Comparison of ENCODE assay signal across 8 cellular contexts in genomic region chr17:1563471-1563785, GRCh38. TPM values are rescaled to one million over a fixed set of nuclear protein-coding genes. Genes with fewer than 3 reads are reported as not detected.
DNase-seq lines count a peak whose midpoint lies in the region; ATAC-seq, FAIRE-seq and TF ChIP-seq lines count a peak whose summit lies in the region.
"Not testable (repeated sequence)": the region's sequence is repeated elsewhere in the genome, so short reads cannot be mapped to it uniquely, and the experiment has no call there.

No MANE protein-coding gene starts in this region.

- CTCF ChIA-PET in Panc1 (lab: Charles Lee): interaction anchor here (0.7 kb wide), 1 partner anchor 22 kb away, joined by 5 read pairs; no protein-coding TSS in a partner anchor
- CTCF ChIA-PET in activated CD8-positive, alpha-beta T cell treated with anti-CD3 and anti-CD28 coated beads for 36 hours (lab: Charles Lee): interaction anchor here (1.3 to 1.5 kb wide), 2 partner anchors 11 to 67 kb away, joined by 4 to 7 read pairs; no protein-coding TSS in a partner anchor

- not testable (repeated sequence) for ATAC-seq in Panc1; activated CD8-positive, alpha-beta T cell treated with anti-CD3 and anti-CD28 coated beads for 36 hours

- H3K9me3 Mint-ChIP-seq in IgD-negative memory B cell; activated CD8-positive, alpha-beta T cell treated with anti-CD3 and anti-CD28 coated beads for 36 hours; astrocyte (ENCODE audit: unreplicated experiment); endothelial cell (ENCODE audit: unreplicated experiment); nephron; stimulated activated naive CD8-positive, alpha-beta T cell treated with anti-CD3 and anti-CD28 coated beads, Interleukin-15, Interleukin-2, amounts not matched to agents 100 ng/mL and 50 ng/mL, for 24 hours: not testable (repeated sequence)

- H2AFZ ChIP-seq in astrocyte (ENCODE audit: low read depth, low read length): not testable (repeated sequence)

- peak overlapping the region in 7 of 11 experiments; percentile 87 to 91 (median 88); a peak in 11 of 22 replicates for H3K27ac ChIP-seq in BLaER1 treated with 17β-estradiol and CSF1 and Interleukin-3, amounts not matched to agents 10 nM and 100 nM
- not testable (repeated sequence) for H3K27ac ChIP-seq in Panc1 (ENCODE audit: low read length); astrocyte (ENCODE audit: low read depth, low read length)

- not testable (repeated sequence) for H3K36me3 Mint-ChIP-seq in IgD-negative memory B cell; activated CD8-positive, alpha-beta T cell treated with anti-CD3 and anti-CD28 coated beads for 36 hours (ENCODE audit: low read depth); astrocyte (ENCODE audit: low read depth, unreplicated experiment); nephron (ENCODE audit: low read depth); stimulated activated naive CD8-positive, alpha-beta T cell treated with anti-CD3 and anti-CD28 coated beads, Interleukin-15, Interleukin-2, amounts not matched to agents 100 ng/mL and 50 ng/mL, for 24 hours (ENCODE audit: low read depth)
- H3K36me3 Mint-ChIP-seq in endothelial cell (ENCODE audit: low read depth, unreplicated experiment): peaks cover 23% of the 10 kb centered on the region

- not testable (repeated sequence) for DNase-seq in Panc1 (ENCODE audit: low read depth, low spot score); activated CD8-positive, alpha-beta T cell treated with anti-CD3 and anti-CD28 coated beads for 36 hours; astrocyte (ENCODE audit: low read depth); endothelial cell (ENCODE audit: low spot score)

- H4K20me1 ChIP-seq in BLaER1 treated with 17β-estradiol and CSF1 and Interleukin-3, amounts not matched to agents 10 nM and 100 nM: peaks cover 32 to 41% (median 37%) of the 10 kb centered on the region in 11 experiments
- peaks cover 34% of the 10 kb centered on the region for H4K20me1 ChIP-seq in astrocyte (ENCODE audit: insufficient read depth, low read length)

- H3K9ac ChIP-seq in BLaER1 treated with 17β-estradiol and CSF1 and Interleukin-3, amounts not matched to agents 10 nM and 100 nM: peak overlapping the region; percentile 91 to 98 (median 94); a peak in 18 of 22 replicates
- H3K9ac ChIP-seq in astrocyte (ENCODE audit: low read length): not testable (repeated sequence)

- peaks cover 0 to 22% (median 13%) of the 10 kb centered on the region in 11 experiments; a peak in 12 of 22 replicates for H3K36me3 ChIP-seq in BLaER1 treated with 17β-estradiol and CSF1 and Interleukin-3, amounts not matched to agents 10 nM and 100 nM
- not testable (repeated sequence) for H3K36me3 ChIP-seq in Panc1 (ENCODE audit: control insufficient read depth, insufficient read depth, low read length); astrocyte (ENCODE audit: insufficient read depth, low read length)

- TF ChIP-seq CTCF in Panc1 (IDR thresholded peaks at IDR 0.05); activated CD8-positive, alpha-beta T cell treated with anti-CD3 and anti-CD28 coated beads for 36 hours (IDR thresholded peaks at IDR 0.05); astrocyte (IDR thresholded peaks at IDR 0.05; ENCODE audit: insufficient read depth, low read depth, low read length); endothelial cell (IDR thresholded peaks at IDR 0.05; ENCODE audit: unreplicated experiment); nephron (IDR thresholded peaks at IDR 0.05; ENCODE audit: unreplicated experiment in 3 of 3): not testable (repeated sequence)

- H3K4me2 ChIP-seq in BLaER1 treated with 17β-estradiol and CSF1 and Interleukin-3, amounts not matched to agents 10 nM and 100 nM: peak overlapping the region; percentile 90 to 99 (median 96)
- H3K4me2 ChIP-seq in astrocyte (ENCODE audit: low read length): peak overlapping the region; percentile 99

- BruUV-seq in Panc1 (replicated peaks; lab: Mats Ljungman, UMichigan): not testable (repeated sequence)

- H3K27ac Mint-ChIP-seq in IgD-negative memory B cell (peak overlapping the region; percentile 66 to 85 (median 74)), astrocyte (ENCODE audit: unreplicated experiment) (peak overlapping the region; percentile 31), endothelial cell (ENCODE audit: unreplicated experiment) (peak overlapping the region; percentile 52), nephron (peak overlapping the region; percentile 28 to 74 (median 29))
- H3K27ac Mint-ChIP-seq in activated CD8-positive, alpha-beta T cell treated with anti-CD3 and anti-CD28 coated beads for 36 hours: peak overlapping the region; percentile 19
- peak overlapping the region; percentile 63 for H3K27ac Mint-ChIP-seq in stimulated activated naive CD8-positive, alpha-beta T cell treated with anti-CD3 and anti-CD28 coated beads, Interleukin-15, Interleukin-2, amounts not matched to agents 100 ng/mL and 50 ng/mL, for 24 hours

- in situ Hi-C loops in Panc1 (cut with HindIII; ENCODE audit: low pct_unique_long_range_greater_than_20kb, low sequenced_read_pairs): not testable (repeated sequence)

- intact Hi-C loops in Panc1 (cut with micrococcal nuclease; ENCODE audit: unreplicated experiment); activated CD8-positive, alpha-beta T cell treated with anti-CD3 and anti-CD28 coated beads for 36 hours (cut with micrococcal nuclease): not testable (repeated sequence)

- H3K4me1 Mint-ChIP-seq in IgD-negative memory B cell (peaks cover 10 to 44% (median 32%) of the 10 kb centered on the region in 3 donors), astrocyte (ENCODE audit: low read depth, unreplicated experiment) (peaks cover 27% of the 10 kb centered on the region), endothelial cell (ENCODE audit: unreplicated experiment) (peaks cover 51% of the 10 kb centered on the region), nephron (peaks cover 37% of the 10 kb centered on the region)
- peaks cover 34% of the 10 kb centered on the region for H3K4me1 Mint-ChIP-seq in activated CD8-positive, alpha-beta T cell treated with anti-CD3 and anti-CD28 coated beads for 36 hours (ENCODE audit: low read depth)
- H3K4me1 Mint-ChIP-seq in stimulated activated naive CD8-positive, alpha-beta T cell treated with anti-CD3 and anti-CD28 coated beads, Interleukin-15, Interleukin-2, amounts not matched to agents 100 ng/mL and 50 ng/mL, for 24 hours (ENCODE audit: low read depth): peaks cover 46% of the 10 kb centered on the region

- H3K4me3 ChIP-seq in BLaER1 treated with 17β-estradiol and CSF1 and Interleukin-3, amounts not matched to agents 10 nM and 100 nM: peak overlapping the region; percentile 76 to 96 (median 88)
- peak overlapping the region; percentile 17 to 64; a peak in 3 of 4 replicates for H3K4me3 ChIP-seq in Panc1 (ENCODE audit: low read depth in 2 of 2, low read length in 2 of 2)
- not testable (repeated sequence) for H3K4me3 ChIP-seq in astrocyte (ENCODE audit: insufficient read depth, low read depth, low read length)

- POLR2A ChIA-PET in Panc1 (lab: Charles Lee); activated CD8-positive, alpha-beta T cell treated with anti-CD3 and anti-CD28 coated beads for 36 hours (lab: Charles Lee): not testable (repeated sequence)

- H3K4me3 Mint-ChIP-seq in IgD-negative memory B cell: peak overlapping the region; percentile 79 to 88 (median 80)
- H3K4me3 Mint-ChIP-seq in activated CD8-positive, alpha-beta T cell treated with anti-CD3 and anti-CD28 coated beads for 36 hours: peak overlapping the region; percentile 57
- peak overlapping the region; percentile 73 for H3K4me3 Mint-ChIP-seq in astrocyte (ENCODE audit: unreplicated experiment)
- peak overlapping the region; percentile 84 for H3K4me3 Mint-ChIP-seq in endothelial cell (ENCODE audit: unreplicated experiment)
- peak overlapping the region; percentile 56 to 83 (median 79) for H3K4me3 Mint-ChIP-seq in nephron
- H3K4me3 Mint-ChIP-seq in stimulated activated naive CD8-positive, alpha-beta T cell treated with anti-CD3 and anti-CD28 coated beads, Interleukin-15, Interleukin-2, amounts not matched to agents 100 ng/mL and 50 ng/mL, for 24 hours: peak overlapping the region; percentile 70

- peaks cover 57 to 79% (median 62%) of the 10 kb centered on the region in 10 experiments for H3K4me1 ChIP-seq in BLaER1 treated with 17β-estradiol and CSF1 and Interleukin-3, amounts not matched to agents 10 nM and 100 nM
- not testable (repeated sequence) for H3K4me1 ChIP-seq in Panc1 (ENCODE audit: control insufficient read depth, insufficient read depth, low read length)
- peaks cover 10% of the 10 kb centered on the region for H3K4me1 ChIP-seq in astrocyte (ENCODE audit: insufficient read depth, low read length)

- not testable (repeated sequence) for H3K9me3 ChIP-seq in BLaER1 treated with 17β-estradiol and CSF1 and Interleukin-3, amounts not matched to agents 10 nM and 100 nM (replicated peaks in 1 of 11); Panc1 (ENCODE audit: control insufficient read depth, insufficient read depth, low read depth, low read length); astrocyte (ENCODE audit: insufficient read depth, low read depth, low read length)

- H3K79me2 ChIP-seq in astrocyte (ENCODE audit: insufficient read depth, low read length): peaks cover 40% of the 10 kb centered on the region

- not testable (repeated sequence) for FAIRE-seq in astrocyte (lab: Jason Lieb, UNC)

- H3K27me3 Mint-ChIP-seq in IgD-negative memory B cell; activated CD8-positive, alpha-beta T cell treated with anti-CD3 and anti-CD28 coated beads for 36 hours; astrocyte (ENCODE audit: low read depth, unreplicated experiment); stimulated activated naive CD8-positive, alpha-beta T cell treated with anti-CD3 and anti-CD28 coated beads, Interleukin-15, Interleukin-2, amounts not matched to agents 100 ng/mL and 50 ng/mL, for 24 hours: not testable (repeated sequence)
- peaks cover 37% of the 10 kb centered on the region for H3K27me3 Mint-ChIP-seq in endothelial cell (ENCODE audit: unreplicated experiment)
- H3K27me3 Mint-ChIP-seq in nephron (ENCODE audit: low read depth): peaks cover 12% of the 10 kb centered on the region

- peaks cover 0 to 18% (median 13%) of the 10 kb centered on the region in 11 experiments; a peak in 13 of 22 replicates for H3K27me3 ChIP-seq in BLaER1 treated with 17β-estradiol and CSF1 and Interleukin-3, amounts not matched to agents 10 nM and 100 nM
- not testable (repeated sequence) for H3K27me3 ChIP-seq in Panc1 (ENCODE audit: control insufficient read depth, insufficient read depth, low read length); astrocyte (ENCODE audit: insufficient read depth, low read length)

RNA-seq across cellular contexts. Expression of gene PITPNA, which starts 0.8 kb away (rescaled TPM):
- 32.1 TPM for polyA plus RNA-seq in IgD-negative memory B cell
- 64.5 TPM for total RNA-seq in Panc1 (2021; ENCODE audit: unreplicated experiment)
- polyA plus RNA-seq in Panc1 (2012; ENCODE audit: insufficient read length): 68.7 TPM
- total RNA-seq in activated CD8-positive, alpha-beta T cell treated with anti-CD3 and anti-CD28 coated beads for 36 hours: 10 to 100 TPM; 31.7 to 34.4 TPM
- total RNA-seq in astrocyte: 69.1 and 79.3 TPM in 2 replicates
- 215 TPM for total RNA-seq in endothelial cell (ENCODE audit: unreplicated experiment)

RNA-seq across cellular contexts. Expression of gene INPP5K, which starts 47.0 kb away (rescaled TPM):
- 51.7 TPM for polyA plus RNA-seq in IgD-negative memory B cell
- total RNA-seq in Panc1 (2021; ENCODE audit: unreplicated experiment) (21.3 TPM), astrocyte (26.4 and 26.7 TPM in 2 replicates), endothelial cell (ENCODE audit: unreplicated experiment) (40.9 TPM)
- polyA plus RNA-seq in Panc1 (2012; ENCODE audit: insufficient read length): 39.1 TPM
- total RNA-seq in activated CD8-positive, alpha-beta T cell treated with anti-CD3 and anti-CD28 coated beads for 36 hours: 10 to 100 TPM; 16.5 to 16.7 TPM

Comparison
In these comparisons a context has a peak if more than half of its experiments do, and no peak if none do; other contexts are left out.
1. H3K27ac Mint-ChIP-seq: peak in every context shown above with its lines; median percentile 74 in IgD-negative memory B cell; 63 in stimulated activated naive CD8-positive, alpha-beta T cell treated with anti-CD3 and anti-CD28 coated beads, Interleukin-15, Interleukin-2, amounts not matched to agents 100 ng/mL and 50 ng/mL, for 24 hours; 52 in endothelial cell; 31 in astrocyte; 29 in nephron; 19 in activated CD8-positive, alpha-beta T cell treated with anti-CD3 and anti-CD28 coated beads for 36 hours.